ENCODE assay signal across 1 cellular context in the genomic region with DNA sequence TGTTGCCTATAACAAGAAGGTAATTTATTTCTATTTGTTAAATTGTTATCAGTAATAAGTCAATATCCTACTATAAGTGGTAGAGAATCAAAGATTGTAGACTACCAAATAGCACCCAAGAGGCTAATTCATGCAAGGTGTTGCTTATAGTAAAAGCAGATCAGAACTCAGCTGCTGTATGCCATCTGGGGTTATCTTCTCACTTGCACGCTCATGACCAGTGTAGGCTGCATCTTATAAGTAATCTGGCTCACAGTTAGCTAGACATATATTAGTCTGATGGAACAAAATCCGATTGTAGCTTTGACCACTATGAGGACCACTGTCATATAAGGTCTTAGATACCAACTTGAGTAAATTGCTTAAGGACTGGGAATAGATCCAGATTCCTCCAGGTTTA.
TF ChIP-seq lines count a peak whose summit lies in the region.

No MANE protein-coding gene starts in this region.

TF ChIP-seq in GM12878, 131 proteins besides CTCF, POLR2A, EP300 and RAD21:
- TF ChIP-seq MYB (IDR thresholded peaks at IDR 0.05; ENCODE audit: borderline replicate concordance, low read depth, low read length) (no peak), RUNX3 (IDR thresholded peaks at IDR 0.05; ENCODE audit: low read length) (no peak), CEBPB (IDR thresholded peaks at IDR 0.05; ENCODE audit: borderline replicate concordance in 1 of 2, low read depth in 2 of 2, low read length in 2 of 2) (no peak), POU2F2 (IDR thresholded peaks at IDR 0.05; ENCODE audit: borderline replicate concordance, low read depth, low read length) (no peak), ZZZ3 (IDR thresholded peaks at IDR 0.05; ENCODE audit: control insufficient read depth, insufficient read length, low read depth) (no peak), KLF5 (IDR thresholded peaks at IDR 0.05; ENCODE audit: partially characterized antibody) (no peak), POLR2AphosphoS2 (IDR thresholded peaks at IDR 0.05; ENCODE audit: low read depth, low read length) (no peak), TBL1XR1 (IDR thresholded peaks at IDR 0.05; ENCODE audit: low read depth, low read length) (no peak), STAT1 (conservative IDR thresholded peaks at IDR 0.05) (no peak)
- TF ChIP-seq, protein P1, sequence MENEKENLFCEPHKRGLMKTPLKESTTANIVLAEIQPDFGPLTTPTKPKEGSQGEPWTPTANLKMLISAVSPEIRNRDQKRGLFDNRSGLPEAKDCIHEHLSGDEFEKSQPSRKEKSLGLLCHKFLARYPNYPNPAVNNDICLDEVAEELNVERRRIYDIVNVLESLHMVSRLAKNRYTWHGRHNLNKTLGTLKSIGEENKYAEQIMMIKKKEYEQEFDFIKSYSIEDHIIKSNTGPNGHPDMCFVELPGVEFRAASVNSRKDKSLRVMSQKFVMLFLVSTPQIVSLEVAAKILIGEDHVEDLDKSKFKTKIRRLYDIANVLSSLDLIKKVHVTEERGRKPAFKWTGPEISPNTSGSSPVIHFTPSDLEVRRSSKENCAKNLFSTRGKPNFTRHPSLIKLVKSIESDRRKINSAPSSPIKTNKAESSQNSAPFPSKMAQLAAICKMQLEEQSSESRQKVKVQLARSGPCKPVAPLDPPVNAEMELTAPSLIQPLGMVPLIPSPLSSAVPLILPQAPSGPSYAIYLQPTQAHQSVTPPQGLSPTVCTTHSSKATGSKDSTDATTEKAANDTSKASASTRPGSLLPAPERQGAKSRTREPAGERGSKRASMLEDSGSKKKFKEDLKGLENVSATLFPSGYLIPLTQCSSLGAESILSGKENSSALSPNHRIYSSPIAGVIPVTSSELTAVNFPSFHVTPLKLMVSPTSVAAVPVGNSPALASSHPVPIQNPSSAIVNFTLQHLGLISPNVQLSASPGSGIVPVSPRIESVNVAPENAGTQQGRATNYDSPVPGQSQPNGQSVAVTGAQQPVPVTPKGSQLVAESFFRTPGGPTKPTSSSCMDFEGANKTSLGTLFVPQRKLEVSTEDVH (IDR thresholded peaks at IDR 0.05; ENCODE audit: low read depth, partially characterized antibody) = no peak
- TF ChIP-seq, protein P2, sequence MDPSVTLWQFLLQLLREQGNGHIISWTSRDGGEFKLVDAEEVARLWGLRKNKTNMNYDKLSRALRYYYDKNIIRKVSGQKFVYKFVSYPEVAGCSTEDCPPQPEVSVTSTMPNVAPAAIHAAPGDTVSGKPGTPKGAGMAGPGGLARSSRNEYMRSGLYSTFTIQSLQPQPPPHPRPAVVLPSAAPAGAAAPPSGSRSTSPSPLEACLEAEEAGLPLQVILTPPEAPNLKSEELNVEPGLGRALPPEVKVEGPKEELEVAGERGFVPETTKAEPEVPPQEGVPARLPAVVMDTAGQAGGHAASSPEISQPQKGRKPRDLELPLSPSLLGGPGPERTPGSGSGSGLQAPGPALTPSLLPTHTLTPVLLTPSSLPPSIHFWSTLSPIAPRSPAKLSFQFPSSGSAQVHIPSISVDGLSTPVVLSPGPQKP (IDR thresholded peaks at IDR 0.05; ENCODE audit: low read depth, low read length) = no peak
- TF ChIP-seq, protein P3, sequence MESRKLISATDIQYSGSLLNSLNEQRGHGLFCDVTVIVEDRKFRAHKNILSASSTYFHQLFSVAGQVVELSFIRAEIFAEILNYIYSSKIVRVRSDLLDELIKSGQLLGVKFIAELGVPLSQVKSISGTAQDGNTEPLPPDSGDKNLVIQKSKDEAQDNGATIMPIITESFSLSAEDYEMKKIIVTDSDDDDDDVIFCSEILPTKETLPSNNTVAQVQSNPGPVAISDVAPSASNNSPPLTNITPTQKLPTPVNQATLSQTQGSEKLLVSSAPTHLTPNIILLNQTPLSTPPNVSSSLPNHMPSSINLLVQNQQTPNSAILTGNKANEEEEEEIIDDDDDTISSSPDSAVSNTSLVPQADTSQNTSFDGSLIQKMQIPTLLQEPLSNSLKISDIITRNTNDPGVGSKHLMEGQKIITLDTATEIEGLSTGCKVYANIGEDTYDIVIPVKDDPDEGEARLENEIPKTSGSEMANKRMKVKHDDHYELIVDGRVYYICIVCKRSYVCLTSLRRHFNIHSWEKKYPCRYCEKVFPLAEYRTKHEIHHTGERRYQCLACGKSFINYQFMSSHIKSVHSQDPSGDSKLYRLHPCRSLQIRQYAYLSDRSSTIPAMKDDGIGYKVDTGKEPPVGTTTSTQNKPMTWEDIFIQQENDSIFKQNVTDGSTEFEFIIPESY (IDR thresholded peaks at IDR 0.05) = no peak
